In genomic region chr10:24901686-24902399, GRCh38 we compare ENCODE assay signal across 1 cellular context.
TF ChIP-seq lines count a peak whose summit lies in the region.

No MANE protein-coding gene starts in this region.

TF ChIP-seq in K562, 482 proteins besides CTCF, POLR2A, EP300 and RAD21 (continued from another document and continues in another):
- TF ChIP-seq, protein P1, sequence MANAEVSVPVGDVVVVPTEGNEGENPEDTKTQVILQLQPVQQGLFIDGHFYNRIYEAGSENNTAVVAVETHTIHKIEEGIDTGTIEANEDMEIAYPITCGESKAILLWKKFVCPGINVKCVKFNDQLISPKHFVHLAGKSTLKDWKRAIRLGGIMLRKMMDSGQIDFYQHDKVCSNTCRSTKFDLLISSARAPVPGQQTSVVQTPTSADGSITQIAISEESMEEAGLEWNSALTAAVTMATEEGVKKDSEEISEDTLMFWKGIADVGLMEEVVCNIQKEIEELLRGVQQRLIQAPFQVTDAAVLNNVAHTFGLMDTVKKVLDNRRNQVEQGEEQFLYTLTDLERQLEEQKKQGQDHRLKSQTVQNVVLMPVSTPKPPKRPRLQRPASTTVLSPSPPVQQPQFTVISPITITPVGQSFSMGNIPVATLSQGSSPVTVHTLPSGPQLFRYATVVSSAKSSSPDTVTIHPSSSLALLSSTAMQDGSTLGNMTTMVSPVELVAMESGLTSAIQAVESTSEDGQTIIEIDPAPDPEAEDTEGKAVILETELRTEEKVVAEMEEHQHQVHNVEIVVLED (CRISPR knock-in tag; IDR thresholded peaks at IDR 0.05), result no peak
- TF ChIP-seq TAF9B (IDR thresholded peaks at IDR 0.05; ENCODE audit: partially characterized antibody), result peak; percentile 69
- TF ChIP-seq GTF2E2 (tag; IDR thresholded peaks at IDR 0.05), result no peak
- no peak for TF ChIP-seq ZBTB26 (CRISPR knock-in tag; IDR thresholded peaks at IDR 0.05)
- TF ChIP-seq PHF21A (IDR thresholded peaks at IDR 0.05; ENCODE audit: borderline replicate concordance, low read depth), result no peak
- no peak for TF ChIP-seq LARP7 (IDR thresholded peaks at IDR 0.05)
- TF ChIP-seq HEY1 (CRISPR knock-in tag; IDR thresholded peaks at IDR 0.05; ENCODE audit: borderline replicate concordance), result no peak
- TF ChIP-seq ZBTB40 (IDR thresholded peaks at IDR 0.05), result no peak
- no peak for TF ChIP-seq ZBTB40 (CRISPR knock-in tag; IDR thresholded peaks at IDR 0.05)
- TF ChIP-seq ZNF143 (CRISPR knock-in tag; IDR thresholded peaks at IDR 0.05), result no peak
- TF ChIP-seq, protein P2, sequence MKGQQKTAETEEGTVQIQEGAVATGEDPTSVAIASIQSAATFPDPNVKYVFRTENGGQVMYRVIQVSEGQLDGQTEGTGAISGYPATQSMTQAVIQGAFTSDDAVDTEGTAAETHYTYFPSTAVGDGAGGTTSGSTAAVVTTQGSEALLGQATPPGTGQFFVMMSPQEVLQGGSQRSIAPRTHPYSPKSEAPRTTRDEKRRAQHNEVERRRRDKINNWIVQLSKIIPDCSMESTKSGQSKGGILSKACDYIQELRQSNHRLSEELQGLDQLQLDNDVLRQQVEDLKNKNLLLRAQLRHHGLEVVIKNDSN (CRISPR knock-in tag; IDR thresholded peaks at IDR 0.05), result no peak
- no peak for TF ChIP-seq PATZ1 (CRISPR knock-in tag; IDR thresholded peaks at IDR 0.05; ENCODE audit: borderline replicate concordance)
- TF ChIP-seq ZNF644 (tag; IDR thresholded peaks at IDR 0.05; ENCODE audit: low read depth), result no peak
- TF ChIP-seq RFX1 (IDR thresholded peaks at IDR 0.05), result peak; percentile 26; the same call in 1 of the 2 replicates
- TF ChIP-seq, protein P3, sequence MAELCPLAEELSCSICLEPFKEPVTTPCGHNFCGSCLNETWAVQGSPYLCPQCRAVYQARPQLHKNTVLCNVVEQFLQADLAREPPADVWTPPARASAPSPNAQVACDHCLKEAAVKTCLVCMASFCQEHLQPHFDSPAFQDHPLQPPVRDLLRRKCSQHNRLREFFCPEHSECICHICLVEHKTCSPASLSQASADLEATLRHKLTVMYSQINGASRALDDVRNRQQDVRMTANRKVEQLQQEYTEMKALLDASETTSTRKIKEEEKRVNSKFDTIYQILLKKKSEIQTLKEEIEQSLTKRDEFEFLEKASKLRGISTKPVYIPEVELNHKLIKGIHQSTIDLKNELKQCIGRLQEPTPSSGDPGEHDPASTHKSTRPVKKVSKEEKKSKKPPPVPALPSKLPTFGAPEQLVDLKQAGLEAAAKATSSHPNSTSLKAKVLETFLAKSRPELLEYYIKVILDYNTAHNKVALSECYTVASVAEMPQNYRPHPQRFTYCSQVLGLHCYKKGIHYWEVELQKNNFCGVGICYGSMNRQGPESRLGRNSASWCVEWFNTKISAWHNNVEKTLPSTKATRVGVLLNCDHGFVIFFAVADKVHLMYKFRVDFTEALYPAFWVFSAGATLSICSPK (IDR thresholded peaks at IDR 0.05; ENCODE audit: borderline replicate concordance), result no peak
- no peak for TF ChIP-seq KLF10 (CRISPR knock-in tag; IDR thresholded peaks at IDR 0.05)
- no peak for TF ChIP-seq TFE3 (CRISPR knock-in tag; IDR thresholded peaks at IDR 0.05)
- TF ChIP-seq ZNF311 (CRISPR knock-in tag; IDR thresholded peaks at IDR 0.05), result no peak
- peak; percentile 83 for TF ChIP-seq SMARCC2 (IDR thresholded peaks at IDR 0.05; ENCODE audit: low read depth)
- TF ChIP-seq ZNF764 (CRISPR knock-in tag; IDR thresholded peaks at IDR 0.05; ENCODE audit: low read depth), result no peak
- no peak for TF ChIP-seq RAD51 (IDR thresholded peaks at IDR 0.05; ENCODE audit: borderline replicate concordance, low read depth)
- TF ChIP-seq POU5F1 (IDR thresholded peaks at IDR 0.05; ENCODE audit: borderline replicate concordance, low read depth, low read length, partially characterized antibody), result no peak
- TF ChIP-seq ZNF592 (IDR thresholded peaks at IDR 0.05), result no peak; the same call in 1 of the 2 replicates
- no peak for TF ChIP-seq RFX7 (CRISPR knock-in tag; IDR thresholded peaks at IDR 0.05)
- TF ChIP-seq NFATC3 (IDR thresholded peaks at IDR 0.05), result peak; percentile 15; the same call in 1 of the 2 replicates
- no peak for TF ChIP-seq ZNF77 (CRISPR knock-in tag; IDR thresholded peaks at IDR 0.05)
- TF ChIP-seq KDM5B (IDR thresholded peaks at IDR 0.05; ENCODE audit: insufficient replicate concordance, low read depth, low read length), result no peak
- TF ChIP-seq, protein P4, sequence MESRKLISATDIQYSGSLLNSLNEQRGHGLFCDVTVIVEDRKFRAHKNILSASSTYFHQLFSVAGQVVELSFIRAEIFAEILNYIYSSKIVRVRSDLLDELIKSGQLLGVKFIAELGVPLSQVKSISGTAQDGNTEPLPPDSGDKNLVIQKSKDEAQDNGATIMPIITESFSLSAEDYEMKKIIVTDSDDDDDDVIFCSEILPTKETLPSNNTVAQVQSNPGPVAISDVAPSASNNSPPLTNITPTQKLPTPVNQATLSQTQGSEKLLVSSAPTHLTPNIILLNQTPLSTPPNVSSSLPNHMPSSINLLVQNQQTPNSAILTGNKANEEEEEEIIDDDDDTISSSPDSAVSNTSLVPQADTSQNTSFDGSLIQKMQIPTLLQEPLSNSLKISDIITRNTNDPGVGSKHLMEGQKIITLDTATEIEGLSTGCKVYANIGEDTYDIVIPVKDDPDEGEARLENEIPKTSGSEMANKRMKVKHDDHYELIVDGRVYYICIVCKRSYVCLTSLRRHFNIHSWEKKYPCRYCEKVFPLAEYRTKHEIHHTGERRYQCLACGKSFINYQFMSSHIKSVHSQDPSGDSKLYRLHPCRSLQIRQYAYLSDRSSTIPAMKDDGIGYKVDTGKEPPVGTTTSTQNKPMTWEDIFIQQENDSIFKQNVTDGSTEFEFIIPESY (CRISPR knock-in tag; IDR thresholded peaks at IDR 0.05), result no peak
- TF ChIP-seq CCAR2 (IDR thresholded peaks at IDR 0.05; ENCODE audit: low read depth, low read length), result no peak
